In genomic region chr14:24701031-24701430, GRCh38 we compare ENCODE assay signal across 22 cellular contexts.
DNase-seq lines count a peak whose midpoint lies in the region; ATAC-seq, FAIRE-seq and TF ChIP-seq lines count a peak whose summit lies in the region.
"Had no signal": no experiment of that assay in that cellular context is flagged by ENCODE, and none has a peak within 500 bp of the region (broad histone marks: within the 10 kb centered on the region; RNA-seq: fewer than 3 reads in every experiment).

No MANE protein-coding gene starts in this region.

- H3K4me3 Mint-ChIP-seq in endodermal cell: no peak overlapping the region
- H3K4me3 Mint-ChIP-seq: T-cell had no signal

- no peaks in the 10 kb centered on the region for H3K9me3 Mint-ChIP-seq in endodermal cell
- H3K9me3 Mint-ChIP-seq: T-cell had no signal

- H3K4me3 ChIP-seq in endodermal cell (ENCODE audit: low read length) (no peak overlapping the region), heart right ventricle (no peak overlapping the region)
- H3K4me3 ChIP-seq: GM23248, SJSA1 had no signal

- H3K36me3 ChIP-seq in endodermal cell (ENCODE audit: control insufficient read depth, insufficient read depth, low read length): no peaks in the 10 kb centered on the region
- H3K36me3 ChIP-seq in heart right ventricle: no peaks in the 10 kb centered on the region
- H3K36me3 ChIP-seq: SJSA1 had no signal

- H3K4me1 ChIP-seq in endodermal cell (ENCODE audit: control insufficient read depth, insufficient read depth, low read length) (no peaks in the 10 kb centered on the region), heart right ventricle (peaks cover 0 to 6% (median 0%) of the 10 kb centered on the region in 9 donors)
- H3K4me1 ChIP-seq: SJSA1 had no signal

- ATAC-seq in heart right ventricle: no peak
- ATAC-seq: T-cell had no signal

- H3K9ac ChIP-seq in endodermal cell (ENCODE audit: extremely low read depth, low read length, poor library complexity, severe bottlenecking): no peak overlapping the region
- H3K9ac ChIP-seq: GM23248 had no signal

- H3K4me1 Mint-ChIP-seq in endodermal cell: no peaks in the 10 kb centered on the region

- H3K36me3 Mint-ChIP-seq in endodermal cell (ENCODE audit: low read depth): no peaks in the 10 kb centered on the region
- H3K36me3 Mint-ChIP-seq: T-cell had no signal

- intact Hi-C loops in heart right ventricle (cut with DNase I): loop anchor here in 2 of 10 donors (10.0 kb wide), 1 partner anchor 704 kb away; no protein-coding TSS in a partner anchor

- WGBS in endodermal cell (ENCODE audit: insufficient coverage in 1 of 2, insufficient read length in 1 of 2), 2 experiments: 83 to 100% methylated on average over 1 of the region's 1 CpG
- 81 to 95% methylated on average over 1 of the region's 1 CpG for WGBS in heart right ventricle, 2 donors

- H3K27ac Mint-ChIP-seq in endodermal cell: no peak overlapping the region
- H3K27ac Mint-ChIP-seq: T-cell had no signal

- H3K27me3 Mint-ChIP-seq in endodermal cell (ENCODE audit: insufficient read depth): peaks cover 2% of the 10 kb centered on the region

- H3K9me3 ChIP-seq in endodermal cell (ENCODE audit: control insufficient read depth, low read length) (no peaks in the 10 kb centered on the region), heart right ventricle (no peaks in the 10 kb centered on the region)
- H3K9me3 ChIP-seq: SJSA1 had no signal

- FAIRE-seq in GM18507 (lab: Jason Lieb, UNC): peak; percentile 39
- FAIRE-seq: G401.6 had no signal

- no peak for TF ChIP-seq CTCF in endodermal cell (conservative IDR thresholded peaks at IDR 0.05)
- TF ChIP-seq CTCF in heart right ventricle (IDR thresholded peaks at IDR 0.05): no peak

- DNase-seq in DMS53 (lab: John Stamatoyannopoulos, UW): peak; percentile 5
- DNase-seq in DMS53 treated with DMSO at 0.1 percent for 48 hours (lab: John Stamatoyannopoulos, UW; ENCODE audit: unreplicated experiment): no peak
- DNase-seq in GM18507 (ENCODE audit: extremely low spot score, insufficient read length, low read depth): no peak
- peak; percentile 51 for DNase-seq in NAMALWA (ENCODE audit: low spot score)
- peak; percentile 40 for DNase-seq in endodermal cell
- DNase-seq in SHP77 treated with DMSO at 0.1 percent for 48 hours (lab: John Stamatoyannopoulos, UW): no peak
- DNase-seq in heart right ventricle: no peak
- DNase-seq in germinal center (ENCODE audit: low spot score): no peak
- DNase-seq: 8988T, C1 segment of cervical spinal cord, COR-L47, DMS79 treated with DMSO at 0.1 percent for 48 hours, GM23248, IMR-90, NCI-H1092 treated with DMSO at 0.1 percent for 48 hours, NCI-H1694 treated with DMSO at 0.1 percent for 48 hours, NCI-H774, OCI-M1, RPMI8226, T-cell had no signal

- H3K27me3 ChIP-seq in endodermal cell (ENCODE audit: control insufficient read depth, insufficient read depth, low read length, poor library complexity, severe bottlenecking) (no peaks in the 10 kb centered on the region), heart right ventricle (no peaks in the 10 kb centered on the region)
- H3K27me3 ChIP-seq: SJSA1 had no signal

- H3K27ac ChIP-seq in endodermal cell (ENCODE audit: low read depth, low read length) (no peak overlapping the region), heart right ventricle (no peak overlapping the region)
- H3K27ac ChIP-seq: GM23248, SJSA1 had no signal

Comparison
In these comparisons a context has a peak if more than half of its experiments do, and no peak if none do; other contexts are left out.
1. DNase-seq: peak in DMS53 (single experiment), NAMALWA (single experiment) and endodermal cell (single experiment); none in DMS53 treated with DMSO at 0.1 percent for 48 hours (single experiment), GM18507 (single experiment), SHP77 treated with DMSO at 0.1 percent for 48 hours (single experiment), heart right ventricle (0 of 2) and germinal center (single experiment).